Comparison of ENCODE assay signal across 16 cellular contexts in the genomic region with DNA sequence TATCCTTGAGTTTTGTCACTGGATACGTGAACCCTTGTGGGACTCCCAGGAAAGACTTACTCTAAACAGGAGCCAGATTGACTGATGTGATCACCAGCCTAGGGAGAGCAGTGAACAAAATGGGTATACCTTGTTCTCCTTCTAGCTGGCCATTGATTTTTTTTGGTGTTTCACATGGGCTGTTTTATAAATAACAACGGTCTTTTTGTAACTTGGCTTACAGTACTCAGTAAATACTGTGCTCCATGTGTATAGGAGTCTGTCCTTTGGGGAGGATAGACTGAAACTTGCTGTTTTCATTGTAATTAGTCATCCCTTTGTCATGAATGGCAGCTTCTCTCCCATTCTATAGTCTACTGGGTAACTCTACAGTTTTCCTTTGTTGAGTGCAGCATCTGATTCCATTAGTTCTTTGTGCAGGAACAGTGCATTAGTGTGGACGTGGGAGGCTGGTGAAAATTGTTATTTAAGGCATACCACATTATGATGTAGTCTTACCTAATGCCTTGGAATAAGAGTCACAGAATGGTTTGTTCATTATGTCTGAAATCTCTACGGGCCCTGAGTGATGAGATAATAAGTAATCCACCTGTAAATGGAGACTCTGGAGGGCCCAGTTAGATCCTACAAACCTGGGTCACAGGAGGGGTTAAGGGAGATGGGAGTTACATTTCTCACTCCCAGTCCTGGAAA.
DNase-seq lines count a peak whose midpoint lies in the region; ATAC-seq and TF ChIP-seq lines count a peak whose summit lies in the region.
"Had no signal": no experiment of that assay in that cellular context is flagged by ENCODE, and none has a peak within 500 bp of the region (broad histone marks: within the 10 kb centered on the region; RNA-seq: fewer than 3 reads in every experiment).

No MANE protein-coding gene starts in this region.

- peak; percentile 24 for DNase-seq in HCEC 1CT
- DNase-seq in WTC11 (ENCODE audit: low spot score): no peak
- peak; percentile 72 for DNase-seq in glomerular visceral epithelial cell (ENCODE audit: extremely low spot score)
- DNase-seq in stimulated activated effector memory CD8-positive, alpha-beta T cell treated with anti-CD3 and anti-CD28 coated beads, Interleukin-12 subunit alpha, Interleukin-12 subunit beta, amount 100 ng/mL, for 72 hours (ENCODE audit: low spot score in 2 of 2): no peak
- no peak for DNase-seq in H4 (ENCODE audit: low spot score)
- DNase-seq in stimulated activated naive CD8-positive, alpha-beta T cell treated with anti-CD3 and anti-CD28 coated beads, Interleukin-15, amount 100 ng/mL, for 72 hours: no peak
- DNase-seq: activated CD4-positive, alpha-beta T cell treated with anti-CD3 and anti-CD28 coated beads, Interleukin-2, amount 50 U/mL, for 1 hour; activated T-cell treated with anti-CD3 and anti-CD28 coated beads, Interleukin-2, amount 50 U/mL, for 24 hours; adrenal gland; DMS79 treated with DMSO at 0.1 percent for 48 hours; NCI-H2171; NK-92 treated with Interleukin-12 subunit alpha and Interleukin-12 subunit beta, amount 100 ng/mL, for 24 hours; SHP77 treated with DMSO at 0.1 percent for 48 hours; stimulated activated naive CD4-positive, alpha-beta T cell; uterus had no signal

- CTCF ChIA-PET in WTC11 (lab: Charles Lee): interaction anchor here (0.7 kb wide), 1 partner anchor 93 kb away, joined by 3 read pairs; no protein-coding TSS in a partner anchor

- H3K9me3 Mint-ChIP-seq in WTC11: no peaks in the 10 kb centered on the region
- no peaks in the 10 kb centered on the region for H3K9me3 Mint-ChIP-seq in stimulated activated effector memory CD8-positive, alpha-beta T cell treated with anti-CD3 and anti-CD28 coated beads, Interleukin-12 subunit alpha, Interleukin-12 subunit beta, amount 100 ng/mL, for 72 hours
- no peaks in the 10 kb centered on the region for H3K9me3 Mint-ChIP-seq in stimulated activated naive CD8-positive, alpha-beta T cell treated with anti-CD3 and anti-CD28 coated beads, Interleukin-15, amount 100 ng/mL, for 72 hours
- H3K9me3 Mint-ChIP-seq: activated T-cell treated with anti-CD3 and anti-CD28 coated beads, Interleukin-2, amount 50 U/mL, for 24 hours had no signal

- H3K4me1 Mint-ChIP-seq in WTC11: peaks cover 23% of the 10 kb centered on the region
- peaks cover 6% of the 10 kb centered on the region for H3K4me1 Mint-ChIP-seq in stimulated activated effector memory CD8-positive, alpha-beta T cell treated with anti-CD3 and anti-CD28 coated beads, Interleukin-12 subunit alpha, Interleukin-12 subunit beta, amount 100 ng/mL, for 72 hours
- H3K4me1 Mint-ChIP-seq in stimulated activated naive CD8-positive, alpha-beta T cell treated with anti-CD3 and anti-CD28 coated beads, Interleukin-15, amount 100 ng/mL, for 72 hours: peaks cover 14% of the 10 kb centered on the region

- POLR2A ChIA-PET in WTC11 (lab: Charles Lee): no interaction called here

- no peak overlapping the region for H3K4me3 Mint-ChIP-seq in WTC11
- H3K4me3 Mint-ChIP-seq in stimulated activated effector memory CD8-positive, alpha-beta T cell treated with anti-CD3 and anti-CD28 coated beads, Interleukin-12 subunit alpha, Interleukin-12 subunit beta, amount 100 ng/mL, for 72 hours: no peak overlapping the region
- no peak overlapping the region for H3K4me3 Mint-ChIP-seq in stimulated activated naive CD8-positive, alpha-beta T cell treated with anti-CD3 and anti-CD28 coated beads, Interleukin-15, amount 100 ng/mL, for 72 hours
- H3K4me3 Mint-ChIP-seq: activated T-cell treated with anti-CD3 and anti-CD28 coated beads, Interleukin-2, amount 50 U/mL, for 24 hours had no signal

- no peaks in the 10 kb centered on the region for H3K27me3 Mint-ChIP-seq in WTC11 (ENCODE audit: low read depth)
- H3K27me3 Mint-ChIP-seq in stimulated activated naive CD8-positive, alpha-beta T cell treated with anti-CD3 and anti-CD28 coated beads, Interleukin-15, amount 100 ng/mL, for 72 hours: peaks cover 21% of the 10 kb centered on the region

- H3K36me3 Mint-ChIP-seq in WTC11: no peaks in the 10 kb centered on the region
- no peaks in the 10 kb centered on the region for H3K36me3 Mint-ChIP-seq in stimulated activated effector memory CD8-positive, alpha-beta T cell treated with anti-CD3 and anti-CD28 coated beads, Interleukin-12 subunit alpha, Interleukin-12 subunit beta, amount 100 ng/mL, for 72 hours

- no peak for TF ChIP-seq CTCF in WTC11 (IDR thresholded peaks at IDR 0.05)

- peak; percentile 57 for ATAC-seq in WTC11
- ATAC-seq in stimulated activated effector memory CD8-positive, alpha-beta T cell treated with anti-CD3 and anti-CD28 coated beads, Interleukin-12 subunit alpha, Interleukin-12 subunit beta, amount 100 ng/mL, for 72 hours: peak; percentile 24
- ATAC-seq in GM18519 (IDR thresholded peaks at IDR 0.05; ENCODE audit: low FRiP score, unreplicated experiment): no peak
- ATAC-seq in stimulated activated naive CD8-positive, alpha-beta T cell treated with anti-CD3 and anti-CD28 coated beads, Interleukin-15, amount 100 ng/mL, for 72 hours: no peak

- peak overlapping the region; percentile 24 for H3K27ac Mint-ChIP-seq in WTC11
- no peak overlapping the region for H3K27ac Mint-ChIP-seq in stimulated activated effector memory CD8-positive, alpha-beta T cell treated with anti-CD3 and anti-CD28 coated beads, Interleukin-12 subunit alpha, Interleukin-12 subunit beta, amount 100 ng/mL, for 72 hours
- no peak overlapping the region for H3K27ac Mint-ChIP-seq in stimulated activated naive CD8-positive, alpha-beta T cell treated with anti-CD3 and anti-CD28 coated beads, Interleukin-15, amount 100 ng/mL, for 72 hours
- H3K27ac Mint-ChIP-seq: activated T-cell treated with anti-CD3 and anti-CD28 coated beads, Interleukin-2, amount 50 U/mL, for 24 hours had no signal

TF ChIP-seq in WTC11, 78 proteins besides CTCF, POLR2A, EP300 and RAD21:
- TF ChIP-seq RORB (CRISPR knock-in tag; IDR thresholded peaks at IDR 0.05) (no peak), SMAD4 (CRISPR knock-in tag; IDR thresholded peaks at IDR 0.05) (no peak), ZNF219 (CRISPR knock-in tag; IDR thresholded peaks at IDR 0.05; ENCODE audit: borderline replicate concordance) (no peak), SOX15 (CRISPR knock-in tag; IDR thresholded peaks at IDR 0.05) (no peak), ZNF138 (CRISPR knock-in tag; conservative IDR thresholded peaks at IDR 0.05) (no peak), ETV6 (CRISPR knock-in tag; IDR thresholded peaks at IDR 0.05) (no peak)
- TF ChIP-seq, protein P1, sequence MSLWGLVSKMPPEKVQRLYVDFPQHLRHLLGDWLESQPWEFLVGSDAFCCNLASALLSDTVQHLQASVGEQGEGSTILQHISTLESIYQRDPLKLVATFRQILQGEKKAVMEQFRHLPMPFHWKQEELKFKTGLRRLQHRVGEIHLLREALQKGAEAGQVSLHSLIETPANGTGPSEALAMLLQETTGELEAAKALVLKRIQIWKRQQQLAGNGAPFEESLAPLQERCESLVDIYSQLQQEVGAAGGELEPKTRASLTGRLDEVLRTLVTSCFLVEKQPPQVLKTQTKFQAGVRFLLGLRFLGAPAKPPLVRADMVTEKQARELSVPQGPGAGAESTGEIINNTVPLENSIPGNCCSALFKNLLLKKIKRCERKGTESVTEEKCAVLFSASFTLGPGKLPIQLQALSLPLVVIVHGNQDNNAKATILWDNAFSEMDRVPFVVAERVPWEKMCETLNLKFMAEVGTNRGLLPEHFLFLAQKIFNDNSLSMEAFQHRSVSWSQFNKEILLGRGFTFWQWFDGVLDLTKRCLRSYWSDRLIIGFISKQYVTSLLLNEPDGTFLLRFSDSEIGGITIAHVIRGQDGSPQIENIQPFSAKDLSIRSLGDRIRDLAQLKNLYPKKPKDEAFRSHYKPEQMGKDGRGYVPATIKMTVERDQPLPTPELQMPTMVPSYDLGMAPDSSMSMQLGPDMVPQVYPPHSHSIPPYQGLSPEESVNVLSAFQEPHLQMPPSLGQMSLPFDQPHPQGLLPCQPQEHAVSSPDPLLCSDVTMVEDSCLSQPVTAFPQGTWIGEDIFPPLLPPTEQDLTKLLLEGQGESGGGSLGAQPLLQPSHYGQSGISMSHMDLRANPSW (CRISPR knock-in tag; conservative IDR thresholded peaks at IDR 0.05; ENCODE audit: low read depth): no peak
- TF ChIP-seq, protein P2, sequence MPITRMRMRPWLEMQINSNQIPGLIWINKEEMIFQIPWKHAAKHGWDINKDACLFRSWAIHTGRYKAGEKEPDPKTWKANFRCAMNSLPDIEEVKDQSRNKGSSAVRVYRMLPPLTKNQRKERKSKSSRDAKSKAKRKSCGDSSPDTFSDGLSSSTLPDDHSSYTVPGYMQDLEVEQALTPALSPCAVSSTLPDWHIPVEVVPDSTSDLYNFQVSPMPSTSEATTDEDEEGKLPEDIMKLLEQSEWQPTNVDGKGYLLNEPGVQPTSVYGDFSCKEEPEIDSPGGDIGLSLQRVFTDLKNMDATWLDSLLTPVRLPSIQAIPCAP (CRISPR knock-in tag; IDR thresholded peaks at IDR 0.05): no peak
- TF ChIP-seq, protein P3, sequence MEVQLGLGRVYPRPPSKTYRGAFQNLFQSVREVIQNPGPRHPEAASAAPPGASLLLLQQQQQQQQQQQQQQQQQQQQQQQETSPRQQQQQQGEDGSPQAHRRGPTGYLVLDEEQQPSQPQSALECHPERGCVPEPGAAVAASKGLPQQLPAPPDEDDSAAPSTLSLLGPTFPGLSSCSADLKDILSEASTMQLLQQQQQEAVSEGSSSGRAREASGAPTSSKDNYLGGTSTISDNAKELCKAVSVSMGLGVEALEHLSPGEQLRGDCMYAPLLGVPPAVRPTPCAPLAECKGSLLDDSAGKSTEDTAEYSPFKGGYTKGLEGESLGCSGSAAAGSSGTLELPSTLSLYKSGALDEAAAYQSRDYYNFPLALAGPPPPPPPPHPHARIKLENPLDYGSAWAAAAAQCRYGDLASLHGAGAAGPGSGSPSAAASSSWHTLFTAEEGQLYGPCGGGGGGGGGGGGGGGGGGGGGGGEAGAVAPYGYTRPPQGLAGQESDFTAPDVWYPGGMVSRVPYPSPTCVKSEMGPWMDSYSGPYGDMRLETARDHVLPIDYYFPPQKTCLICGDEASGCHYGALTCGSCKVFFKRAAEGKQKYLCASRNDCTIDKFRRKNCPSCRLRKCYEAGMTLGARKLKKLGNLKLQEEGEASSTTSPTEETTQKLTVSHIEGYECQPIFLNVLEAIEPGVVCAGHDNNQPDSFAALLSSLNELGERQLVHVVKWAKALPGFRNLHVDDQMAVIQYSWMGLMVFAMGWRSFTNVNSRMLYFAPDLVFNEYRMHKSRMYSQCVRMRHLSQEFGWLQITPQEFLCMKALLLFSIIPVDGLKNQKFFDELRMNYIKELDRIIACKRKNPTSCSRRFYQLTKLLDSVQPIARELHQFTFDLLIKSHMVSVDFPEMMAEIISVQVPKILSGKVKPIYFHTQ (CRISPR knock-in tag; IDR thresholded peaks at IDR 0.05): no peak

Comparison
In these comparisons a context has a peak if more than half of its experiments do, and no peak if none do; other contexts are left out.
1. DNase-seq: peak in HCEC 1CT (single experiment) and glomerular visceral epithelial cell (single experiment); none in WTC11 (single experiment), stimulated activated effector memory CD8-positive, alpha-beta T cell treated with anti-CD3 and anti-CD28 coated beads, Interleukin-12 subunit alpha, Interleukin-12 subunit beta, amount 100 ng/mL, for 72 hours (0 of 2), H4 (single experiment) and stimulated activated naive CD8-positive, alpha-beta T cell treated with anti-CD3 and anti-CD28 coated beads, Interleukin-15, amount 100 ng/mL, for 72 hours (0 of 2).
2. ATAC-seq: peak in WTC11 (single experiment) and stimulated activated effector memory CD8-positive, alpha-beta T cell treated with anti-CD3 and anti-CD28 coated beads, Interleukin-12 subunit alpha, Interleukin-12 subunit beta, amount 100 ng/mL, for 72 hours (single experiment); none in GM18519 (single experiment) and stimulated activated naive CD8-positive, alpha-beta T cell treated with anti-CD3 and anti-CD28 coated beads, Interleukin-15, amount 100 ng/mL, for 72 hours (single experiment).